7 cellular contexts compared by ENCODE assay signal in genomic region chrX:102155806-102156179, GRCh38. TPM values are rescaled to one million over a fixed set of nuclear protein-coding genes. Genes with fewer than 3 reads are reported as not detected.
DNase-seq lines count a peak whose midpoint lies in the region; ATAC-seq and TF ChIP-seq lines count a peak whose summit lies in the region.

TSS of gene BEX5 (minus strand) at chrX:102155977. CDS start at chrX:102154265, 1,712 bp downstream.

- DNase-seq in NCI-H774 (lab: John Stamatoyannopoulos, UW) (peak; percentile 47), germinal center (ENCODE audit: low spot score) (peak; percentile 23), nucleus accumbens (lab: John Stamatoyannopoulos, UW) (peak in 54 of 56 donors; percentile 1 to 81 (median 40)), upper lobe of right lung (peak; percentile 78)
- DNase-seq in activated T-helper 2 cell treated with anti-CD3 and anti-CD28 coated beads, Interferon-gamma antibody, Interleukin-2, Interleukin-4, amounts not matched to agents 10 μg/mL and 5 μg/mL and 100 μg/mL, durations not matched to agents 14 hours and 24 hours and 36 hours (ENCODE audit: low spot score): peak; percentile 32

- intact Hi-C loops in activated T-helper 2 cell treated with anti-CD3 and anti-CD28 coated beads, Interferon-gamma antibody, Interleukin-2, Interleukin-4, amounts not matched to agents 10 μg/mL and 5 μg/mL and 100 μg/mL, durations not matched to agents 14 hours and 24 hours and 36 hours (cut with micrococcal nuclease): no loop called here
- intact Hi-C loops in upper lobe of right lung (cut with DNase I): no loop called here

- H3K9me3 Mint-ChIP-seq in activated T-helper 2 cell treated with anti-CD3 and anti-CD28 coated beads, Interferon-gamma antibody, Interleukin-2, Interleukin-4, amounts not matched to agents 10 μg/mL and 5 μg/mL and 100 μg/mL, durations not matched to agents 14 hours and 24 hours and 36 hours: no peaks in the 10 kb centered on the region

- no peaks in the 10 kb centered on the region for H3K27me3 Mint-ChIP-seq in activated T-helper 2 cell treated with anti-CD3 and anti-CD28 coated beads, Interferon-gamma antibody, Interleukin-2, Interleukin-4, amounts not matched to agents 10 μg/mL and 5 μg/mL and 100 μg/mL, durations not matched to agents 14 hours and 24 hours and 36 hours (ENCODE audit: low read depth)

- H3K4me1 Mint-ChIP-seq in activated T-helper 2 cell treated with anti-CD3 and anti-CD28 coated beads, Interferon-gamma antibody, Interleukin-2, Interleukin-4, amounts not matched to agents 10 μg/mL and 5 μg/mL and 100 μg/mL, durations not matched to agents 14 hours and 24 hours and 36 hours (ENCODE audit: low read depth): peaks cover 18% of the 10 kb centered on the region

- peak within 1 kb of the TSS; percentile 95 for H3K4me3 Mint-ChIP-seq in activated T-helper 2 cell treated with anti-CD3 and anti-CD28 coated beads, Interferon-gamma antibody, Interleukin-2, Interleukin-4, amounts not matched to agents 10 μg/mL and 5 μg/mL and 100 μg/mL, durations not matched to agents 14 hours and 24 hours and 36 hours (ENCODE audit: low read depth)

- TF ChIP-seq CTCF in upper lobe of right lung (IDR thresholded peaks at IDR 0.05): no peak

- H3K27me3 ChIP-seq in upper lobe of right lung: no peaks in the 10 kb centered on the region

- no peaks in the 10 kb centered on the region for H3K4me1 ChIP-seq in upper lobe of right lung

- no peaks in the 10 kb centered on the region for H3K9me3 ChIP-seq in upper lobe of right lung

- no peak within 1 kb of the TSS for H3K27ac ChIP-seq in upper lobe of right lung

- H3K36me3 ChIP-seq in upper lobe of right lung: no peaks in the 10 kb centered on the region

- no peaks in the 10 kb centered on the region for H3K36me3 Mint-ChIP-seq in activated T-helper 2 cell treated with anti-CD3 and anti-CD28 coated beads, Interferon-gamma antibody, Interleukin-2, Interleukin-4, amounts not matched to agents 10 μg/mL and 5 μg/mL and 100 μg/mL, durations not matched to agents 14 hours and 24 hours and 36 hours (ENCODE audit: low read depth)

- peak within 1 kb of the TSS; percentile 49 for H3K4me3 ChIP-seq in upper lobe of right lung

- H3K27ac Mint-ChIP-seq in activated T-helper 2 cell treated with anti-CD3 and anti-CD28 coated beads, Interferon-gamma antibody, Interleukin-2, Interleukin-4, amounts not matched to agents 10 μg/mL and 5 μg/mL and 100 μg/mL, durations not matched to agents 14 hours and 24 hours and 36 hours: peak within 1 kb of the TSS; percentile 85

- ATAC-seq in GM19023 (IDR thresholded peaks at IDR 0.05; ENCODE audit: unreplicated experiment): peak; percentile 83
- peak; percentile 75 for ATAC-seq in HG03135 (IDR thresholded peaks at IDR 0.05; ENCODE audit: unreplicated experiment)
- ATAC-seq in upper lobe of right lung: peak; percentile 100

RNA-seq across cellular contexts. Expression of gene BEX5, which starts in this region (rescaled TPM):
- total RNA-seq in activated T-helper 2 cell treated with anti-CD3 and anti-CD28 coated beads, Interferon-gamma antibody, Interleukin-2, Interleukin-4, amounts not matched to agents 10 μg/mL and 5 μg/mL and 100 μg/mL, durations not matched to agents 14 hours and 24 hours and 36 hours: 1.9 and 2.8 TPM in 2 replicates
- total RNA-seq in upper lobe of right lung: 5.8 TPM

Comparison
In these comparisons a context has a peak if more than half of its experiments do, and no peak if none do; other contexts are left out.
1. DNase-seq: peak in every context shown above with its lines; median percentile 78 in upper lobe of right lung; 47 in NCI-H774; 40 in nucleus accumbens; 32 in activated T-helper 2 cell treated with anti-CD3 and anti-CD28 coated beads, Interferon-gamma antibody, Interleukin-2, Interleukin-4, amounts not matched to agents 10 μg/mL and 5 μg/mL and 100 μg/mL, durations not matched to agents 14 hours and 24 hours and 36 hours; 23 in germinal center.